ENCODE assay signal across 8 cellular contexts in the genomic region with DNA sequence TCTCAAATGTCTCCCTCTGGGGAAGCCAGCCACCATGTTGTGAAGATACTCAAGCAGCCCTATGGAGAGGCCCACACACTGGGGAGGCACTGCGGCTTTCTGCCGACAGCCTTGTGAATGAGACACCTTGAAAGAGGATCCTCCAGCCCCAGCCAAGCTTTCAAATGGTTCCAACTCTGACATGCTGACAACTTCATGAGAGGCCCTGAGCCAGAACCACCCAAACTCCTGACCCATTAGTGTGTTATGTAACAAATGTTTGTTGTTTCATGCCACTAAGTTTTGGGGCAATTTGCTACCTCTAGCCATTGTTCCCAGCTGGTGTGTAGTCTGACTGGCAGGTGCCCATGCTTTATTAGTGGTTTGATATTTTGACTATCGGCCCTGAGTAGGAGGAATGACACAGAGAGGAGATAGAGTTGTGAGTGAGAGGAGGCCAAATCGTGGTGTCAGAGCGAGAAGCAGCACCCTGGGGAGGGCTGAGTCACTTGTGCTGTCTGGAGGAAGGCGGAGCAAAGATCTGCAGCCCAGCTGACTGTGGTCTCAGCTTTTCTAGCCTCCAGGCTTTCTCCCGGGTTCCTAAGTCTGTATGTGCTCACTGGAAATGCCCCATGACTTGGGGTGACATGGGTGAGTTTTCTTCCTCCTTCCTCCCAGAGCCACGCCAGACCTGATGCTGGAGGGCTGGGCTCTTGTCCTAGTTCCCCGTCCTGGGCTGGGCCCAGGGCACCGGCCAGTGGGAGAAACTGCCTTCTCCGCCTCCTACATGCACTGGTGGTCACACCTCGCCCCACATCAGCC.
A peak's percentile ranks its signal among the peaks of the same experiment; 100 is the strongest.
DNase-seq lines count a peak whose midpoint lies in the region; ATAC-seq lines count a peak whose summit lies in the region.

No MANE protein-coding gene starts in this region.

- DNase-seq in AML-193 (lab: John Stamatoyannopoulos, UW): peak; percentile 84 to 88
- peak; percentile 65 for DNase-seq in SW480 (ENCODE audit: low spot score)
- DNase-seq in adipocyte (ENCODE audit: low read depth): peak; percentile 91
- DNase-seq in iPS-NIHi11 (ENCODE audit: low spot score): peak; percentile 57
- DNase-seq in stimulated activated CD4-positive, alpha-beta T cell treated with anti-CD3 and anti-CD28 coated beads, Interleukin-4, amount 100 ng/mL, for 4 hours: peak; percentile 59 to 81
- no peak for DNase-seq in NCI-H524 (lab: John Stamatoyannopoulos, UW)

- no peaks in the 10 kb centered on the region for H3K9me3 ChIP-seq in adipocyte (ENCODE audit: control insufficient read depth, low read length)

- H3K4me3 ChIP-seq in adipocyte (ENCODE audit: low read length): peak overlapping the region; percentile 73

- peak overlapping the region; percentile 74 for H3K9ac ChIP-seq in adipocyte (ENCODE audit: low read length)

- H3K4me1 ChIP-seq in adipocyte (ENCODE audit: control insufficient read depth, insufficient read depth, low read length): peaks cover 28% of the 10 kb centered on the region

- peaks cover 3% of the 10 kb centered on the region for H3K27me3 ChIP-seq in adipocyte (replicated peaks; ENCODE audit: control insufficient read depth, insufficient read depth, low read length)

- H3K36me3 ChIP-seq in adipocyte (ENCODE audit: control insufficient read depth, insufficient read depth, low read length, severe bottlenecking): no peaks in the 10 kb centered on the region

- ATAC-seq in GM19438 (IDR thresholded peaks at IDR 0.05; ENCODE audit: low read depth, unreplicated experiment) (peak; percentile 48), HG03460 (IDR thresholded peaks at IDR 0.05; ENCODE audit: unreplicated experiment) (peak; percentile 58)

Comparison
In these comparisons a context has a peak if more than half of its experiments do, and no peak if none do; other contexts are left out.
1. DNase-seq: peak in AML-193 (2 of 2), SW480 (single experiment), adipocyte (single experiment), iPS-NIHi11 (single experiment) and stimulated activated CD4-positive, alpha-beta T cell treated with anti-CD3 and anti-CD28 coated beads, Interleukin-4, amount 100 ng/mL, for 4 hours (2 of 2); none in NCI-H524 (0 of 2).